In the genomic region with DNA sequence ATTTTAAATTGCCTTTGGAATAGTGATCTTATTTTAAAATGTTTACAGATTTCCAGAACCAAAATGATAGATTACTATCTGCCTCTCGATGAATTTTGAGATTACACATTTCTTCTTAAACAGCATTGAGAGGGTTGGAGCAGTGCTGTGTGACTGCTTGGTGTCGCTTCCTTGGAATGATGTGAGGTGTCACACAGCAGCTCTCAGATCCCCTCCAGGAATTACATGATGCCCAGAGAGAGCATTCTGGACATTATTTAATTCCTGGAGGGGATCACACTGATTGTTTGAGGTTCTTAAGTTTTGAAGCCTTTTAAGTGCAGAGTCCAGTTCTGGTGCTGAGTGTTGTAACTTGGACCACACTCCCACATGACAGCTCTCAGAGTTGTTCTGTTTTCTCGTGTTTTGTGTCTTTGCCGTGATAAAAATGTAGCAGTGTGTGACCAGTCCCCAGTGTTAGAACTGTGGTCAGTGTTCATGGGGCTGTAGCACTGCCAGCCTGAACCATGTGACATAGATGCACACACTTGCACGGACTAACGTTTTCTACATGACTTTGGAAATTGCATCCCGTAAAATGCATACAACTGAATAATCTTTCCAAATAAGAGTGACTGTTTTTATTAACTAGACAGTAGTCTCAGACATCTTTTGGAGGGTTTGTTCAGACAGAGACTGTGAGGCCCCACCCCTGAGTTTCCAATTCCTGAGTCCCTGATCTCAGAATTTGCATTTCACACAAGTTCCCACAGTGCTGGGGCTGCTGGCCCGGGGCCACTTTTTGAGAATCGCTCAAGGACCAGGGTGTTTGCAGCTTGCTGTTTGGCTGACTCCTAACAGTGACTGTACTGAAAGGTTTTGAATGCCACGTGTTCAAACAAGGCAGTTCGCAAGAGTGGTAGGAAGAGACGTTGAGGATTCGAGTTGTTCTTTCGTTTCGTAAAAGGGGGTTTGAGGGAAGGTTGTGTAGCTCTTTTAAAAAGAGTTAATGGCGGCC, we compare ENCODE assay signal across 8 cellular contexts. TPM values are rescaled to one million over a fixed set of nuclear protein-coding genes. Genes with fewer than 3 reads are reported as not detected.
A peak's percentile ranks its signal among the peaks of the same experiment; 100 is the strongest.
DNase-seq lines count a peak whose midpoint lies in the region; ATAC-seq lines count a peak whose summit lies in the region.

No MANE protein-coding gene starts in this region.

- H3K27me3 ChIP-seq in adipocyte (replicated peaks; ENCODE audit: control insufficient read depth, insufficient read depth, low read length): no peaks in the 10 kb centered on the region

- ATAC-seq in GM19468 (IDR thresholded peaks at IDR 0.05; ENCODE audit: extremely low read depth, unreplicated experiment) (peak; percentile 24), memory B cell (ENCODE audit: low read depth) (peak; percentile 74)
- no peak for ATAC-seq in activated naive CD4-positive, alpha-beta T cell treated with anti-CD3 and anti-CD28 coated beads, Interleukin-2, amount 50 U/mL, for 72 hours

- no peaks in the 10 kb centered on the region for H3K9me3 Mint-ChIP-seq in memory B cell
- H3K9me3 Mint-ChIP-seq in activated naive CD4-positive, alpha-beta T cell treated with anti-CD3 and anti-CD28 coated beads, Interleukin-2, amount 50 U/mL, for 72 hours: no peaks in the 10 kb centered on the region

- H3K4me1 Mint-ChIP-seq in memory B cell: peaks cover 25% of the 10 kb centered on the region

- DNase-seq in EH (ENCODE audit: low read depth): peak; percentile 78
- no peak for DNase-seq in adipocyte (ENCODE audit: low read depth)
- DNase-seq in memory B cell (ENCODE audit: low spot score in 2 of 2): peak in 1 of 2 donors; percentile 25
- DNase-seq in activated naive CD4-positive, alpha-beta T cell treated with anti-CD3 and anti-CD28 coated beads, Interleukin-2, amount 50 U/mL, for 72 hours (ENCODE audit: low spot score in 2 of 2): no peak
- no peak for DNase-seq in NOMO-1 (lab: John Stamatoyannopoulos, UW; ENCODE audit: unreplicated experiment in 2 of 2)
- no peak for DNase-seq in DMS 273 (lab: John Stamatoyannopoulos, UW; ENCODE audit: unreplicated experiment)
- no peak for DNase-seq in NCI-H345 (lab: John Stamatoyannopoulos, UW)

- peaks cover 12% of the 10 kb centered on the region for H3K36me3 Mint-ChIP-seq in memory B cell
- H3K36me3 Mint-ChIP-seq in activated naive CD4-positive, alpha-beta T cell treated with anti-CD3 and anti-CD28 coated beads, Interleukin-2, amount 50 U/mL, for 72 hours: peaks cover 0 to 6% of the 10 kb centered on the region in 2 donors

- H3K4me3 Mint-ChIP-seq in memory B cell: peak overlapping the region; percentile 82

- peaks cover 36% of the 10 kb centered on the region for H3K4me1 ChIP-seq in adipocyte (ENCODE audit: control insufficient read depth, insufficient read depth, low read length)

- H3K36me3 ChIP-seq in adipocyte (ENCODE audit: control insufficient read depth, insufficient read depth, low read length, severe bottlenecking): peaks cover 77% of the 10 kb centered on the region

- H3K4me3 ChIP-seq in adipocyte (ENCODE audit: low read length): no peak overlapping the region

- H3K9me3 ChIP-seq in adipocyte (ENCODE audit: control insufficient read depth, low read length): no peaks in the 10 kb centered on the region

- H3K27me3 Mint-ChIP-seq in memory B cell: no peaks in the 10 kb centered on the region

- peak overlapping the region; percentile 67 for H3K27ac Mint-ChIP-seq in memory B cell
- peak overlapping the region in 1 of 2 donors; percentile 0 for H3K27ac Mint-ChIP-seq in activated naive CD4-positive, alpha-beta T cell treated with anti-CD3 and anti-CD28 coated beads, Interleukin-2, amount 50 U/mL, for 72 hours

- H3K9ac ChIP-seq in adipocyte (ENCODE audit: low read length): peak overlapping the region; percentile 9

RNA-seq across cellular contexts. Expression of a gene that starts 26.0 kb away (rescaled TPM):
- 10 to 100 TPM; 45.8 to 46.4 TPM for total RNA-seq in activated naive CD4-positive, alpha-beta T cell treated with anti-CD3 and anti-CD28 coated beads, Interleukin-2, amount 50 U/mL, for 72 hours

RNA-seq across cellular contexts. Expression of a gene that starts 26.4 kb away (rescaled TPM):
- total RNA-seq in activated naive CD4-positive, alpha-beta T cell treated with anti-CD3 and anti-CD28 coated beads, Interleukin-2, amount 50 U/mL, for 72 hours: 10 to 100 TPM; 15.3 to 16.4 TPM

Comparison
In these comparisons a context has a peak if more than half of its experiments do, and no peak if none do; other contexts are left out.
1. ATAC-seq: peak in GM19468 (single experiment) and memory B cell (single experiment); none in activated naive CD4-positive, alpha-beta T cell treated with anti-CD3 and anti-CD28 coated beads, Interleukin-2, amount 50 U/mL, for 72 hours (0 of 2).